Comparison of ENCODE assay signal across 8 cellular contexts in genomic region chr11:66728760-66729385, GRCh38. TPM values are rescaled to one million over a fixed set of nuclear protein-coding genes. Genes with fewer than 3 reads are reported as not detected.
DNase-seq lines count a peak whose midpoint lies in the region; ATAC-seq and TF ChIP-seq lines count a peak whose summit lies in the region.

TSS of gene SPTBN2 (minus strand) at chr11:66729216. CDS start at chr11:66721240, 7,976 bp downstream.

- H3K27me3 ChIP-seq in DOHH2 (ENCODE audit: control insufficient read depth, low read length) (peaks cover 3% of the 10 kb centered on the region; the same call in 1 of the 2 replicates), lower lobe of right lung (ENCODE audit: low read depth) (peaks cover 51% of the 10 kb centered on the region)

- H3K36me3 ChIP-seq in DOHH2 (ENCODE audit: control insufficient read depth, low read length): peaks cover 6% of the 10 kb centered on the region; the same call in 1 of the 2 replicates
- no peaks in the 10 kb centered on the region for H3K36me3 ChIP-seq in lower lobe of right lung

- no peaks in the 10 kb centered on the region for H3K9me3 ChIP-seq in DOHH2 (ENCODE audit: control insufficient read depth, insufficient read depth, low read length)
- H3K9me3 ChIP-seq in lower lobe of right lung: no peaks in the 10 kb centered on the region

- H4K20me1 ChIP-seq in DOHH2 (ENCODE audit: control insufficient read depth, insufficient read depth, low read depth, low read length): no peaks in the 10 kb centered on the region

- H3K9me2 ChIP-seq in DOHH2 (replicated peaks; ENCODE audit: control insufficient read depth, low read length): no peaks in the 10 kb centered on the region

- peak; percentile 17 for DNase-seq in NCI-H146 treated with DMSO at 0.1 percent for 48 hours (lab: John Stamatoyannopoulos, UW; ENCODE audit: unreplicated experiment)
- peak; percentile 65 for DNase-seq in cerebellar cortex (ENCODE audit: low spot score)
- DNase-seq in lower lobe of right lung: no peak
- DNase-seq in type B pancreatic cell (ENCODE audit: extremely low spot score, unreplicated experiment): no peak
- DNase-seq in activated gamma-delta T cell (lab: John Stamatoyannopoulos, UW): no peak

- H3K27ac ChIP-seq in DOHH2 (ENCODE audit: low read depth, low read length) (no peak within 1 kb of the TSS), lower lobe of right lung (no peak within 1 kb of the TSS)

- peak within 1 kb of the TSS; percentile 92 for H3K27ac Mint-ChIP-seq in type B pancreatic cell

- intact Hi-C loops in lower lobe of right lung (cut with DNase I): no loop called here

- peaks cover 6% of the 10 kb centered on the region; the same call in 1 of the 2 replicates for H3F3A ChIP-seq in DOHH2 (ENCODE audit: control insufficient read depth, insufficient read depth)

- H3K4me2 ChIP-seq in DOHH2 (ENCODE audit: low read length): peak within 1 kb of the TSS; percentile 72

- H3K4me3 ChIP-seq in DOHH2 (ENCODE audit: low read length) (peak within 1 kb of the TSS; percentile 70), lower lobe of right lung (peak within 1 kb of the TSS; percentile 46)

- H3K4me1 Mint-ChIP-seq in type B pancreatic cell (ENCODE audit: unreplicated experiment): peaks cover 31% of the 10 kb centered on the region

- H3K27me3 Mint-ChIP-seq in type B pancreatic cell: peaks cover 29% of the 10 kb centered on the region

- no peaks in the 10 kb centered on the region for H3K9me3 Mint-ChIP-seq in type B pancreatic cell

- no peak for TF ChIP-seq CTCF in DOHH2 (IDR thresholded peaks at IDR 0.05; ENCODE audit: low read depth, low read length, poor library complexity, severe bottlenecking)
- no peak for TF ChIP-seq CTCF in lower lobe of right lung (IDR thresholded peaks at IDR 0.05)
- no peak for TF ChIP-seq CTCF in type B pancreatic cell (conservative IDR thresholded peaks at IDR 0.05)

- H3K36me3 Mint-ChIP-seq in type B pancreatic cell: no peaks in the 10 kb centered on the region

- H3K79me2 ChIP-seq in DOHH2 (ENCODE audit: control insufficient read depth, low read length): peaks cover 32% of the 10 kb centered on the region

- H3K4me1 ChIP-seq in DOHH2 (ENCODE audit: control insufficient read depth, low read length) (peaks cover 40% of the 10 kb centered on the region), lower lobe of right lung (peaks cover 13% of the 10 kb centered on the region)

- ATAC-seq in lower lobe of right lung (peak; percentile 11 to 23), GM21447 (IDR thresholded peaks at IDR 0.05; ENCODE audit: unreplicated experiment) (no peak), GM18870 (IDR thresholded peaks at IDR 0.05; ENCODE audit: unreplicated experiment) (no peak)

- peak within 1 kb of the TSS; percentile 96 for H3K4me3 Mint-ChIP-seq in type B pancreatic cell

RNA-seq across cellular contexts. Expression of gene SPTBN2, which starts in this region (rescaled TPM):
- total RNA-seq in lower lobe of right lung: 6.4 TPM
- 56.0 and 139 TPM in 2 replicates for total RNA-seq in type B pancreatic cell (ENCODE audit: low replicate concordance)

Comparison
In these comparisons a context has a peak if more than half of its experiments do, and no peak if none do; other contexts are left out.
1. DNase-seq: peak in NCI-H146 treated with DMSO at 0.1 percent for 48 hours (single experiment) and cerebellar cortex (single experiment); none in lower lobe of right lung (single experiment), type B pancreatic cell (single experiment) and activated gamma-delta T cell (single experiment).
2. ATAC-seq: peak in lower lobe of right lung (2 of 2); none in GM21447 (single experiment) and GM18870 (single experiment).